Comparison of ENCODE assay signal across 28 cellular contexts in genomic region chr2:116911520-116911919, GRCh38.
"Had no signal": no experiment of that assay in that cellular context is flagged by ENCODE, and none has a peak within 500 bp of the region (broad histone marks: within the 10 kb centered on the region; RNA-seq: fewer than 3 reads in every experiment).

No MANE protein-coding gene starts in this region.

- H3K27ac ChIP-seq: neural progenitor cell, ovary, parathyroid adenoma, psoas muscle, right lobe of liver, sigmoid colon, spleen, suprapubic skin, testis, tibial artery, transverse colon, upper lobe of right lung, uterus had no signal

- H2AFZ ChIP-seq: neural progenitor cell, parathyroid adenoma had no signal

- DNase-seq: natural killer cell; occipital lobe; ovary; posterior cingulate gyrus; psoas muscle; right cardiac atrium; right lobe of liver; sigmoid colon; spleen; stimulated activated CD4-positive, alpha-beta T cell treated with anti-CD3 and anti-CD28 coated beads, Interleukin-12 subunit alpha, Interleukin-12 subunit beta, amount 100 ng/mL, for 4 hours; stimulated activated CD4-positive, alpha-beta T cell treated with anti-CD3 and anti-CD28 coated beads, Interleukin-1b, Interleukin-23, amount 100 ng/mL, for 48 hours; stimulated activated CD4-positive, alpha-beta T cell treated with anti-CD3 and anti-CD28 coated beads, Interleukin-4, amount 100 ng/mL, for 1 hour; stimulated activated CD4-positive, alpha-beta T cell treated with anti-CD3 and anti-CD28 coated beads, Interleukin-4, amount 100 ng/mL, for 4 hours; stimulated activated CD8-positive, alpha-beta memory T cell treated with anti-CD3 and anti-CD28 coated beads, Interleukin-4, amount 100 ng/mL, for 48 hours; stimulated activated naive CD4-positive, alpha-beta T cell; stimulated activated naive CD8-positive, alpha-beta T cell treated with anti-CD3 and anti-CD28 coated beads, Interleukin-15, amount 100 ng/mL, for 72 hours; stimulated activated naive CD8-positive, alpha-beta T cell treated with anti-CD3 and anti-CD28 coated beads, Interleukin-15, Interleukin-2, amounts not matched to agents 100 U/mL and 50 U/mL, for 24 hours; substantia nigra; testis; tibial artery; transverse colon; upper lobe of right lung; uterus had no signal

- ATAC-seq: natural killer cell; psoas muscle; right cardiac atrium; right lobe of liver; stimulated activated memory B cell treated with anti-CD40 and anti-IgM and Interleukin-4, amounts not matched to agents 10 μg/mL and 1 μg/mL and 100 μg/mL, for 72 hours; stimulated activated naive CD8-positive, alpha-beta T cell treated with anti-CD3 and anti-CD28 coated beads, Interleukin-15, amount 100 ng/mL, for 72 hours; stimulated activated naive CD8-positive, alpha-beta T cell treated with anti-CD3 and anti-CD28 coated beads, Interleukin-15, Interleukin-2, amounts not matched to agents 100 U/mL and 50 U/mL, for 24 hours; upper lobe of right lung had no signal

- H3K27me3 ChIP-seq: neural progenitor cell, ovary, right lobe of liver, sigmoid colon, spleen, suprapubic skin, testis, tibial artery, transverse colon, upper lobe of right lung, uterus had no signal

- H3K4me3 ChIP-seq: neural progenitor cell, ovary, psoas muscle, right lobe of liver, sigmoid colon, smooth muscle cell, spleen, suprapubic skin, testis, tibial artery, transverse colon, upper lobe of right lung, uterus had no signal

- H3K79me2 ChIP-seq: parathyroid adenoma had no signal

- H3K4me1 ChIP-seq: neural progenitor cell, parathyroid adenoma, psoas muscle, right lobe of liver, sigmoid colon, spleen, suprapubic skin, testis, tibial artery, transverse colon, upper lobe of right lung, uterus had no signal

- H3K9ac ChIP-seq: neural progenitor cell, parathyroid adenoma had no signal

- H3K9me3 ChIP-seq: ovary, psoas muscle, right lobe of liver, sigmoid colon, suprapubic skin, testis, tibial artery, transverse colon, upper lobe of right lung, uterus had no signal

- H3K36me3 ChIP-seq: neural progenitor cell, ovary, right lobe of liver, sigmoid colon, spleen, suprapubic skin, tibial artery, transverse colon, upper lobe of right lung, uterus had no signal

- H3K4me2 ChIP-seq: neural progenitor cell, smooth muscle cell had no signal
